8 cellular contexts compared by ENCODE assay signal in genomic region chr6:10722820-10723651, GRCh38. TPM values are rescaled to one million over a fixed set of nuclear protein-coding genes. Genes with fewer than 3 reads are reported as not detected.
A peak's percentile ranks its signal among the peaks of the same experiment; 100 is the strongest.
DNase-seq lines count a peak whose midpoint lies in the region; ATAC-seq, FAIRE-seq and TF ChIP-seq lines count a peak whose summit lies in the region.

TSS of gene TMEM14C (plus strand) at chr6:10723070. CDS start at chr6:10724614, 1,544 bp downstream.

- peaks cover 14% of the 10 kb centered on the region for H3K9me3 Mint-ChIP-seq in T-helper 1 cell treated with Interleukin-12 subunit alpha and Interleukin-12 subunit beta and Interleukin-4 antibody, amounts not matched to agents 30 μg/mL and 1 μg/mL, for 36 hours

- intact Hi-C loops in left ventricle myocardium inferior (cut with micrococcal nuclease): no loop called here
- intact Hi-C loops in prostate gland (cut with DNase I): loop anchor here (2.0 kb wide), 2 partner anchors 24 to 28 kb away; partner anchors contain the start of genes C6orf52, PAK1IP1 and TMEM14B

- DNase-seq in GM12892 (ENCODE audit: insufficient read length) (peak; percentile 91), NCI-H146 (lab: John Stamatoyannopoulos, UW) (peak; percentile 98), amygdala (lab: John Stamatoyannopoulos, UW) (peak; percentile 59 to 98 (median 95)), left ventricle myocardium inferior (peak; percentile 100), prostate gland (ENCODE audit: low spot score) (peak; percentile 99)

- 1% methylated on average over 56 of the region's 56 CpGs for WGBS in prostate gland
- WGBS in urinary bladder: under 1% methylated on average over 56 of the region's 56 CpGs

- H3K27ac ChIP-seq in left ventricle myocardium inferior (replicated peaks) (peak within 1 kb of the TSS; percentile 92), prostate gland (peak within 1 kb of the TSS; percentile 80 to 91), urinary bladder (ENCODE audit: low read depth) (peak within 1 kb of the TSS; percentile 69)

- H3K4me3 ChIP-seq in left ventricle myocardium inferior (peak within 1 kb of the TSS; percentile 72), prostate gland (peak within 1 kb of the TSS; percentile 49 to 60), urinary bladder (ENCODE audit: low read depth, low read length) (peak within 1 kb of the TSS; percentile 65)

- H3K4me3 Mint-ChIP-seq in T-helper 1 cell treated with Interleukin-12 subunit alpha and Interleukin-12 subunit beta and Interleukin-4 antibody, amounts not matched to agents 30 μg/mL and 1 μg/mL, for 36 hours: peak within 1 kb of the TSS; percentile 95

- TF ChIP-seq CTCF in left ventricle myocardium inferior (IDR thresholded peaks at IDR 0.05; ENCODE audit: borderline replicate concordance) (no peak), prostate gland (IDR thresholded peaks at IDR 0.05) (peak in 2 of 4 experiments; percentile 6 to 17)

- no peaks in the 10 kb centered on the region for H3K27me3 Mint-ChIP-seq in T-helper 1 cell treated with Interleukin-12 subunit alpha and Interleukin-12 subunit beta and Interleukin-4 antibody, amounts not matched to agents 30 μg/mL and 1 μg/mL, for 36 hours (ENCODE audit: low read depth)

- H3K36me3 ChIP-seq in left ventricle myocardium inferior (peaks cover 27% of the 10 kb centered on the region), prostate gland (no peaks in the 10 kb centered on the region), urinary bladder (ENCODE audit: insufficient read depth) (no peaks in the 10 kb centered on the region)

- H3K9me3 ChIP-seq in left ventricle myocardium inferior (replicated peaks) (peaks cover 4% of the 10 kb centered on the region), prostate gland (no peaks in the 10 kb centered on the region)

- peak within 1 kb of the TSS; percentile 95 for H3K27ac Mint-ChIP-seq in T-helper 1 cell treated with Interleukin-12 subunit alpha and Interleukin-12 subunit beta and Interleukin-4 antibody, amounts not matched to agents 30 μg/mL and 1 μg/mL, for 36 hours

- TF ChIP-seq POLR2A in GM12892 (IDR thresholded peaks at IDR 0.05; ENCODE audit: low read depth, low read length) (peak; percentile 83; the same call in 1 of the 2 replicates), prostate gland (IDR thresholded peaks at IDR 0.05) (peak; percentile 92)

- peaks cover 68% of the 10 kb centered on the region for H3K4me1 ChIP-seq in left ventricle myocardium inferior
- peaks cover 8% of the 10 kb centered on the region for H3K4me1 ChIP-seq in prostate gland (replicated peaks)
- H3K4me1 ChIP-seq in urinary bladder (ENCODE audit: insufficient read depth): no peaks in the 10 kb centered on the region

- ATAC-seq in HG02852 (IDR thresholded peaks at IDR 0.05; ENCODE audit: unreplicated experiment): peak; percentile 95

- peak; percentile 80 for FAIRE-seq in GM12892 (lab: Jason Lieb, UNC)

- H3K36me3 Mint-ChIP-seq in T-helper 1 cell treated with Interleukin-12 subunit alpha and Interleukin-12 subunit beta and Interleukin-4 antibody, amounts not matched to agents 30 μg/mL and 1 μg/mL, for 36 hours (ENCODE audit: low read depth): peaks cover 15% of the 10 kb centered on the region

- H3K27me3 ChIP-seq in left ventricle myocardium inferior (ENCODE audit: low read depth) (no peaks in the 10 kb centered on the region), prostate gland (replicated peaks; ENCODE audit: insufficient read depth) (no peaks in the 10 kb centered on the region)

- peaks cover 49% of the 10 kb centered on the region for H3K4me1 Mint-ChIP-seq in T-helper 1 cell treated with Interleukin-12 subunit alpha and Interleukin-12 subunit beta and Interleukin-4 antibody, amounts not matched to agents 30 μg/mL and 1 μg/mL, for 36 hours (ENCODE audit: low read depth)

RNA-seq across cellular contexts. Expression of gene TMEM14C, which starts in this region (rescaled TPM):
- 127 TPM for polyA plus RNA-seq in GM12892 (2012; ENCODE audit: missing spikeins)
- total RNA-seq in left ventricle myocardium inferior: 132 TPM
- total RNA-seq in prostate gland: 100 to 1,000 TPM in 1 of 2 donors, 10 to 100 TPM in 1; 99.7 to 208 TPM
- 90.4 TPM for total RNA-seq in urinary bladder
- 147 TPM for polyA plus RNA-seq in urinary bladder

Comparison
In these comparisons a context has a peak if more than half of its experiments do, and no peak if none do; other contexts are left out.
1. Peak in every context shown above with its lines: DNase-seq, ATAC-seq, H3K4me3 ChIP-seq and H3K27ac ChIP-seq.